ENCODE assay signal across 8 cellular contexts in the genomic region with DNA sequence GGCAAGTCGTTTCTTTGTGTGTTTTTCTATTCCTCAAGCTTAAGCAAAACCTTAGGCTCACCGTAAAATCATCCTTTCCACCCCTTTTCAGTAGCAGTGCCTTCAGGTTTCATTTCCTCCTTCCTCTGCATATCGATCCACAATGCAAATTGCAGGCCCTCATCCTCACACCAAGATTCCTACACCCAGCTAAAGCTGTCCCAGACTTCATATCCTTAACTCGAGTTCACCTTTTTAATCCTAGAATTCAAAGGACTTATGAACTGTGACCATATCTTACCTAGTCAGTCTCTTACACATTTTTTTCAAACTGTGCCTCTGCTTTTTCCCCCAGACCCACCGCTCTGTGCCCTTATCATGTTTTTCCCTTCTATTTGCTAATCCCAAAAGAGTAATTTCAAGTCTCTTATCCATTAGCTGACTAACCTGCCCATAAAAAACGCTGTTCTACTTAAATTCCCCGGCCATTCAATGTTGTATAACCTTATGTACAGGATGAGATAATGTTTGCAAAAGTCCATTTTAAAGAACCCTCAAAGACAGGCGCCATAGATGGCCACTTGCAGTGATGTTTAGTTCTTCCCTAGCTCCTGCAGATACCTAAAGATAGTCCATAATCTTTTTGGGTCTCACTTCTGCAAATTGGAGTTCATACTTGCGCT. TPM values are rescaled to one million over a fixed set of nuclear protein-coding genes. Genes with fewer than 3 reads are reported as not detected.
DNase-seq lines count a peak whose midpoint lies in the region; ATAC-seq and TF ChIP-seq lines count a peak whose summit lies in the region.

No MANE protein-coding gene starts in this region.

- H3K4me3 ChIP-seq in astrocyte of the cerebellum (ENCODE audit: low read depth, low read length) (peak overlapping the region; percentile 85), mesodermal cell (ENCODE audit: extremely low read depth, insufficient read depth, low read length, poor library complexity, severe bottlenecking) (peak overlapping the region; percentile 95)

- H3K27ac ChIP-seq in mesodermal cell (ENCODE audit: low read depth, low read length, severe bottlenecking), result no peak overlapping the region

- peak overlapping the region; percentile 96 for H3K4me3 Mint-ChIP-seq in stimulated activated naive CD8-positive, alpha-beta T cell treated with anti-CD3 and anti-CD28 coated beads, Interleukin-15, Interleukin-2, amounts not matched to agents 100 ng/mL and 50 ng/mL, for 24 hours

- in situ Hi-C loops in astrocyte of the cerebellum (cut with HindIII; ENCODE audit: low sequenced_read_pairs), result no loop called here

- no peak for TF ChIP-seq CTCF in astrocyte of the cerebellum (IDR thresholded peaks at IDR 0.05; ENCODE audit: low read depth, low read length, missing control alignments)

- H3K4me1 Mint-ChIP-seq in stimulated activated naive CD8-positive, alpha-beta T cell treated with anti-CD3 and anti-CD28 coated beads, Interleukin-15, Interleukin-2, amounts not matched to agents 100 ng/mL and 50 ng/mL, for 24 hours (ENCODE audit: low read depth), result peaks cover 63% of the 10 kb centered on the region

- peaks cover 38% of the 10 kb centered on the region for H3K36me3 ChIP-seq in mesodermal cell (ENCODE audit: control insufficient read depth, insufficient read depth, low read length)

- 22 to 27% methylated on average over 5 to 7 of the region's 9 CpGs for WGBS in mesodermal cell (ENCODE audit: insufficient coverage in 2 of 2), 2 experiments

- no peak for DNase-seq in stimulated activated naive CD8-positive, alpha-beta T cell treated with anti-CD3 and anti-CD28 coated beads, Interleukin-15, Interleukin-2, amounts not matched to agents 100 U/mL and 50 U/mL, for 24 hours
- no peak for DNase-seq in astrocyte of the cerebellum (ENCODE audit: low read depth)
- DNase-seq in iPS-NIHi11 (ENCODE audit: low spot score), result no peak
- DNase-seq in DMS79 (lab: John Stamatoyannopoulos, UW), result no peak

- peaks cover 30% of the 10 kb centered on the region for H3K36me3 Mint-ChIP-seq in stimulated activated naive CD8-positive, alpha-beta T cell treated with anti-CD3 and anti-CD28 coated beads, Interleukin-15, Interleukin-2, amounts not matched to agents 100 ng/mL and 50 ng/mL, for 24 hours (ENCODE audit: low read depth)

- no peaks in the 10 kb centered on the region for H3K9me3 Mint-ChIP-seq in stimulated activated naive CD8-positive, alpha-beta T cell treated with anti-CD3 and anti-CD28 coated beads, Interleukin-15, Interleukin-2, amounts not matched to agents 100 ng/mL and 50 ng/mL, for 24 hours

- H3K27me3 Mint-ChIP-seq in stimulated activated naive CD8-positive, alpha-beta T cell treated with anti-CD3 and anti-CD28 coated beads, Interleukin-15, Interleukin-2, amounts not matched to agents 100 ng/mL and 50 ng/mL, for 24 hours, result no peaks in the 10 kb centered on the region

- H3K27ac Mint-ChIP-seq in stimulated activated naive CD8-positive, alpha-beta T cell treated with anti-CD3 and anti-CD28 coated beads, Interleukin-15, Interleukin-2, amounts not matched to agents 100 ng/mL and 50 ng/mL, for 24 hours, result peak overlapping the region; percentile 91

- peaks cover 18% of the 10 kb centered on the region for H3K4me1 ChIP-seq in mesodermal cell (ENCODE audit: control insufficient read depth, insufficient read depth, low read length, poor library complexity, severe bottlenecking)

- no peak for ATAC-seq in stimulated activated naive CD8-positive, alpha-beta T cell treated with anti-CD3 and anti-CD28 coated beads, Interleukin-15, Interleukin-2, amounts not matched to agents 100 U/mL and 50 U/mL, for 24 hours
- ATAC-seq in GM18520 (IDR thresholded peaks at IDR 0.05; ENCODE audit: unreplicated experiment), result no peak
- ATAC-seq in HG03139 (IDR thresholded peaks at IDR 0.05; ENCODE audit: unreplicated experiment), result no peak

- H3K9me3 ChIP-seq in mesodermal cell (ENCODE audit: control insufficient read depth, low read length), result no peaks in the 10 kb centered on the region

RNA-seq across cellular contexts. Expression of a gene that starts 1.5 kb away (rescaled TPM):
- 83.5 TPM for polyA plus RNA-seq in mesodermal cell (2013, experiment 1 of 2)
- 80.7 TPM for polyA plus RNA-seq in mesodermal cell (2013, experiment 2 of 2)

RNA-seq across cellular contexts. Expression of a gene that starts 33.6 kb away (rescaled TPM):
- 433 TPM for polyA plus RNA-seq in mesodermal cell (2013, experiment 1 of 2)
- polyA plus RNA-seq in mesodermal cell (2013, experiment 2 of 2), result 442 TPM

RNA-seq across cellular contexts. Expression of a gene that starts 51.0 kb away (rescaled TPM):
- polyA plus RNA-seq in mesodermal cell (2013, experiment 1 of 2), result not detected
- polyA plus RNA-seq in mesodermal cell (2013, experiment 2 of 2), result not detected
